ENCODE assay signal across 1 cellular context in genomic region chr19:37317403-37318209, GRCh38.
A peak's percentile ranks its signal among the peaks of the same experiment; 100 is the strongest.
TF ChIP-seq lines count a peak whose summit lies in the region.

No MANE protein-coding gene starts in this region.

TF ChIP-seq in WTC11, 78 proteins besides CTCF, POLR2A, EP300 and RAD21 (continued from another document):
- TF ChIP-seq ARID4B (CRISPR knock-in tag; IDR thresholded peaks at IDR 0.05; ENCODE audit: borderline replicate concordance), result no peak; the same call in 1 of the 2 replicates
- TF ChIP-seq STAT6 (CRISPR knock-in tag; conservative IDR thresholded peaks at IDR 0.05; ENCODE audit: low read depth), result no peak
- TF ChIP-seq AR (CRISPR knock-in tag; IDR thresholded peaks at IDR 0.05), result no peak
- no peak for TF ChIP-seq ZNF512 (CRISPR knock-in tag; IDR thresholded peaks at IDR 0.05; ENCODE audit: borderline replicate concordance)
- no peak for TF ChIP-seq NR1H2 (CRISPR knock-in tag; IDR thresholded peaks at IDR 0.05)
- TF ChIP-seq NFYB (CRISPR knock-in tag; conservative IDR thresholded peaks at IDR 0.05; ENCODE audit: low read depth), result peak; percentile 96
- 0 out of 2 replicates have a peak, but pooled peaks have one; percentile 36 for TF ChIP-seq FOXK1 (CRISPR knock-in tag; IDR thresholded peaks at IDR 0.05)
- no peak for TF ChIP-seq ZNF671 (CRISPR knock-in tag; IDR thresholded peaks at IDR 0.05)
- TF ChIP-seq USF2 (CRISPR knock-in tag; IDR thresholded peaks at IDR 0.05), result 0 out of 2 replicates have a peak, but pooled peaks have one; percentile 4
- TF ChIP-seq FOXP1 (CRISPR knock-in tag; IDR thresholded peaks at IDR 0.05; ENCODE audit: borderline replicate concordance), result peak; percentile 56; the same call in 1 of the 2 replicates
- TF ChIP-seq EMX1 (CRISPR knock-in tag; IDR thresholded peaks at IDR 0.05), result no peak
- 0 out of 2 replicates have a peak, but pooled peaks have one; percentile 39 for TF ChIP-seq TP53 (CRISPR knock-in tag; IDR thresholded peaks at IDR 0.05)
- no peak for TF ChIP-seq IRF1 (CRISPR knock-in tag; IDR thresholded peaks at IDR 0.05)
- TF ChIP-seq HMGA2 (CRISPR knock-in tag; IDR thresholded peaks at IDR 0.05), result no peak; the same call in 1 of the 2 replicates
- TF ChIP-seq TEAD4 (CRISPR knock-in tag; IDR thresholded peaks at IDR 0.05), result no peak
- peak; percentile 25; the same call in 1 of the 2 replicates for TF ChIP-seq ZNF232 (CRISPR knock-in tag; IDR thresholded peaks at IDR 0.05)
- no peak for TF ChIP-seq ETV6 (CRISPR knock-in tag; IDR thresholded peaks at IDR 0.05)
- TF ChIP-seq NFATC4 (CRISPR knock-in tag; IDR thresholded peaks at IDR 0.05), result no peak
- peak; percentile 76; the same call in 1 of the 2 replicates for TF ChIP-seq SMAD3 (CRISPR knock-in tag; IDR thresholded peaks at IDR 0.05; ENCODE audit: borderline replicate concordance)
- TF ChIP-seq SOX15 (CRISPR knock-in tag; IDR thresholded peaks at IDR 0.05), result no peak
- TF ChIP-seq ZNF416 (CRISPR knock-in tag; IDR thresholded peaks at IDR 0.05), result no peak
- TF ChIP-seq ZMAT4 (CRISPR knock-in tag; IDR thresholded peaks at IDR 0.05), result no peak
- no peak for TF ChIP-seq NR3C1 (CRISPR knock-in tag; conservative IDR thresholded peaks at IDR 0.05; ENCODE audit: low read depth)
- TF ChIP-seq ATF6 (CRISPR knock-in tag; IDR thresholded peaks at IDR 0.05), result no peak
- no peak; the same call in 1 of the 2 replicates for TF ChIP-seq TEAD1 (CRISPR knock-in tag; IDR thresholded peaks at IDR 0.05)
- TF ChIP-seq SP1 (CRISPR knock-in tag; conservative IDR thresholded peaks at IDR 0.05), result peak; percentile 50; the same call in 1 of the 2 replicates
- TF ChIP-seq ZNF121 (CRISPR knock-in tag; IDR thresholded peaks at IDR 0.05), result no peak
- TF ChIP-seq JAZF1 (CRISPR knock-in tag; IDR thresholded peaks at IDR 0.05), result no peak
- TF ChIP-seq ZNF138 (CRISPR knock-in tag; conservative IDR thresholded peaks at IDR 0.05), result no peak
- no peak for TF ChIP-seq MLX (CRISPR knock-in tag; IDR thresholded peaks at IDR 0.05)
